Comparison of ENCODE assay signal across 8 cellular contexts in the genomic region with DNA sequence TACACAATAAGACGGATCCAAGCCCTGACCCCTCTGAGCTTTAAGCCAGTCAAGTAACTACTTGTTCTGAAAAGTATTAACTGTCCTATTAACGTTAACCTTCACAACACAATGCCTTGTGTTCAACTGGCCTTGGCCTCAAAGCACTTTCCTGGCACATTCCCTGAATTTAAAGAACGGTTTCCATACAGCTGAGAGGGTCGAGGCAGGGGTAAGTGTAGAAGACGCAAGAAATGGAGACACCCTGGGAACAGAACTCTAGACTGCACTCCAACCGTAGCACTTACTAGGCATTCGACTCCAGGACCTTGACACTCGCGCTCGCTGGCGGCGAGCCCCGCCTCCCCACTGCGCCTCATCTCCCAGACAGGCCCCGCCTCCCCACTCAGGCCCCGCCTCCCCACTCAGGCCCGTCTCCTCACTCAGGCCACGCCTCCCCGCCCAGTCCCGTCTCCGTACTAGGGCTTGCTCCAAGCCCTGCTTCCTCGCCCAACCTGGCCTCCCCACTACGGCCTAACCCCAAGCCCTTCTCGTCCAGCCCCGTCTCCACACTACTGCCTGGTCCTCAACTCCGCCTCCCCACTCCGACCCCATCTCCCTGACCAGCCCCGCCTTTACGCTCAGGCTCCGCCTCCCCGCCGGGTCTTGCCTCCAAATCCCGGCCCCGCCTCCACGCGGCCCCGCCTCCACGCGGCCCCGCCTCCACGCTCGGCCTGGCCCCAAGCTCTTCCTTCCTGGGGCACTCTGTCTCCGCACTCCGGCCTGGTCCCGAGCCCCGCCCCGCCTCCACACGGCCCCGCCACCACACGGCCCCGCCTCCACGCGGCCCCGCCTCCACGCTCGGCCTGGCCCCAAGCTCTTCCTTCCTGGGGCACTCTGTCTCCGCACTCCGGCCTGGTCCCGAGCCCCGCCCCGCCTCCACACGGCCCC. TPM values are rescaled to one million over a fixed set of nuclear protein-coding genes. Genes with fewer than 3 reads are reported as not detected.
DNase-seq lines count a peak whose midpoint lies in the region; ATAC-seq and TF ChIP-seq lines count a peak whose summit lies in the region.

No MANE protein-coding gene starts in this region.

- peaks cover 3% of the 10 kb centered on the region for H3K27me3 Mint-ChIP-seq in HFFc6 (ENCODE audit: insufficient read depth)

- peaks cover 44% of the 10 kb centered on the region for H3K4me1 Mint-ChIP-seq in HFFc6 (ENCODE audit: low read depth)

- peaks cover 18% of the 10 kb centered on the region for H3K36me3 Mint-ChIP-seq in HFFc6 (ENCODE audit: low read depth)

- H3K27ac Mint-ChIP-seq in HFFc6: peak overlapping the region; percentile 95

- H3K4me3 Mint-ChIP-seq in HFFc6: peak overlapping the region; percentile 96

- peak overlapping the region; percentile 94 for H3K27ac ChIP-seq in temporal lobe (ENCODE audit: low read depth, low read length)

- peak; percentile 71 for DNase-seq in GM04503 (ENCODE audit: low read depth)
- DNase-seq in HFFc6: peak; percentile 91
- peak; percentile 78 for DNase-seq in NCI-H1048 (lab: John Stamatoyannopoulos, UW)
- DNase-seq in SK-N-DZ (ENCODE audit: low spot score): peak; percentile 94
- DNase-seq in activated naive CD4-positive, alpha-beta T cell treated with anti-CD3 and anti-CD28 coated beads, Interleukin-2, amount 50 U/mL, for 16 hours: peak; percentile 98
- peak; percentile 96 for DNase-seq in globus pallidus (ENCODE audit: low spot score)
- DNase-seq in omental fat pad (ENCODE audit: low spot score): peak; percentile 98

- ATAC-seq in omental fat pad (ENCODE audit: low FRiP score): peak; percentile 81

- no peaks in the 10 kb centered on the region for H3K9me3 Mint-ChIP-seq in HFFc6

- TF ChIP-seq CTCF in HFFc6 (IDR thresholded peaks at IDR 0.05): no peak
- no peak for TF ChIP-seq CTCF in omental fat pad (IDR thresholded peaks at IDR 0.05)

RNA-seq across cellular contexts. Expression of gene TMEM87B, which starts 0.9 kb away (rescaled TPM):
- total RNA-seq in HFFc6 (2021; fragmentation: NEBNext Ultra II Directional; extraction: Animal tissue kit (Norgen Biotek cat#: 25700)): 10 to 100 TPM; 37.9 to 51.6 (median 39.7) TPM
- 4.7 and 5.0 TPM in 2 replicates for polyA plus RNA-seq in SK-N-DZ (2014; cell fraction: cytosol; rRNA removed)
- polyA plus RNA-seq in SK-N-DZ (2014; cell fraction: nucleus; rRNA removed): 6.5 and 16.3 TPM in 2 replicates
- total RNA-seq in omental fat pad: 10 to 100 TPM; 18.6 to 24.6 (median 22.6) TPM
- 6.1 TPM for total RNA-seq in temporal lobe

Comparison
In these comparisons a context has a peak if more than half of its experiments do, and no peak if none do; other contexts are left out.
1. Peak in every context shown above with its lines: DNase-seq, ATAC-seq and H3K27ac ChIP-seq.